In genomic region chr2:12451726-12452125, GRCh38 we compare ENCODE assay signal across 10 cellular contexts.
DNase-seq lines count a peak whose midpoint lies in the region; ATAC-seq, FAIRE-seq and TF ChIP-seq lines count a peak whose summit lies in the region.
"Had no signal": no experiment of that assay in that cellular context is flagged by ENCODE, and none has a peak within 500 bp of the region (broad histone marks: within the 10 kb centered on the region; RNA-seq: fewer than 3 reads in every experiment).

No MANE protein-coding gene starts in this region.

- peak overlapping the region; percentile 78 for H3K4ac ChIP-seq in IMR-90 (ENCODE audit: low read depth, low read length)

- FAIRE-seq in small intestine (lab: Jason Lieb, UNC) = no peak

- H3K9me3 ChIP-seq in IMR-90 (ENCODE audit: control insufficient read depth, insufficient read depth, low read length) (no peaks in the 10 kb centered on the region), small intestine (ENCODE audit: control insufficient read depth, low read depth) (no peaks in the 10 kb centered on the region)

- no peak for TF ChIP-seq RAD21 in IMR-90 (IDR thresholded peaks at IDR 0.05; ENCODE audit: low read length)

- TF ChIP-seq CTCF in IMR-90 (conservative IDR thresholded peaks at IDR 0.05; ENCODE audit: low read depth, low read length) = no peak
- TF ChIP-seq CTCF in GM10266 (IDR thresholded peaks at IDR 0.05; ENCODE audit: control insufficient read depth, insufficient read depth, low read depth, missing control alignments) = no peak

- BruUV-seq in IMR-90 (replicated peaks; lab: Mats Ljungman, UMichigan) = no TSS peak

- ATAC-seq in IMR-90 (ENCODE audit: low read depth) = peak; percentile 42

- no peaks in the 10 kb centered on the region for H3K79me1 ChIP-seq in IMR-90 (ENCODE audit: low read depth in 1 of 2, low read length in 2 of 2)

- H4K8ac ChIP-seq in IMR-90 (ENCODE audit: low read depth in 2 of 2, low read length in 2 of 2) = peak overlapping the region; percentile 94 to 95

- H3K4me3 Mint-ChIP-seq in T-helper 1 cell treated with Interleukin-12 subunit alpha and Interleukin-12 subunit beta and Interleukin-4 antibody, amounts not matched to agents 30 μg/mL and 1 μg/mL, for 36 hours = peak overlapping the region; percentile 58

- in situ Hi-C loops in IMR-90 (cut with MboI; ENCODE audit: low sequenced_read_pairs) = no loop called here

- intact Hi-C loops in IMR-90 (cut with micrococcal nuclease) = loop anchor here (10.0 kb wide), 2 partner anchors 127 to 277 kb away; no protein-coding TSS in a partner anchor

- peak overlapping the region; percentile 71 for H2AK5ac ChIP-seq in IMR-90 (ENCODE audit: low read depth, low read length)

- H3K27me3 ChIP-seq in IMR-90 (ENCODE audit: control insufficient read depth, insufficient read depth, low read length) (no peaks in the 10 kb centered on the region), small intestine (ENCODE audit: control insufficient read depth in 2 of 2, insufficient read depth in 2 of 2, low read length in 2 of 2) (no peaks in the 10 kb centered on the region)

- CTCF ChIA-PET in IMR-90 (lab: Yijun Ruan, JAX) = interaction anchor here (0.8 kb wide), 1 partner anchor 14 kb away, joined by 3 read pairs; no protein-coding TSS in a partner anchor

- H3K27ac ChIP-seq in IMR-90 (ENCODE audit: insufficient read depth, low read length) = peak overlapping the region; percentile 97
- H3K27ac ChIP-seq in small intestine (ENCODE audit: low read depth in 1 of 2, low read length in 1 of 2) = peak overlapping the region in 1 of 2 donors; percentile 62
- H3K27ac ChIP-seq: VCaP had no signal

- H2AFZ ChIP-seq in IMR-90 (replicated peaks; ENCODE audit: low read length, poor library complexity) = peak overlapping the region; percentile 5

- peak overlapping the region; percentile 99 for H2BK15ac ChIP-seq in IMR-90 (ENCODE audit: low read depth, low read length)

- no peaks in the 10 kb centered on the region for H3K9me3 Mint-ChIP-seq in T-helper 1 cell treated with Interleukin-12 subunit alpha and Interleukin-12 subunit beta and Interleukin-4 antibody, amounts not matched to agents 30 μg/mL and 1 μg/mL, for 36 hours

- H4K5ac ChIP-seq in IMR-90 (ENCODE audit: low read depth, low read length) = peak overlapping the region; percentile 97

- TF ChIP-seq POLR2A in IMR-90 (IDR thresholded peaks at IDR 0.05; ENCODE audit: low read depth, low read length) (no peak), erythroblast (IDR thresholded peaks at IDR 0.05; ENCODE audit: low read length) (peak; percentile 30)

- H3K27ac Mint-ChIP-seq in T-helper 1 cell treated with Interleukin-12 subunit alpha and Interleukin-12 subunit beta and Interleukin-4 antibody, amounts not matched to agents 30 μg/mL and 1 μg/mL, for 36 hours = peak overlapping the region; percentile 27

- H3K4me1 Mint-ChIP-seq in T-helper 1 cell treated with Interleukin-12 subunit alpha and Interleukin-12 subunit beta and Interleukin-4 antibody, amounts not matched to agents 30 μg/mL and 1 μg/mL, for 36 hours (ENCODE audit: low read depth) = peaks cover 23% of the 10 kb centered on the region

- H3K14ac ChIP-seq in IMR-90 (replicated peaks; ENCODE audit: low read depth, low read length) = peak overlapping the region; percentile 70

- H3K4me3 ChIP-seq in IMR-90 (ENCODE audit: insufficient read depth, low read depth, low read length) (peak overlapping the region; percentile 20; the same call in 1 of the 2 replicates), small intestine (ENCODE audit: low read depth in 1 of 2, low read length in 2 of 2) (no peak overlapping the region)

- peaks cover 6% of the 10 kb centered on the region; the same call in 1 of the 2 replicates for H3K9me1 ChIP-seq in IMR-90 (ENCODE audit: insufficient read depth, low read length)

- peak overlapping the region; percentile 99 for H2BK5ac ChIP-seq in IMR-90 (ENCODE audit: low read depth, low read length, poor library complexity, severe bottlenecking)

- dilution Hi-C loops in IMR-90 (cut with HindIII; ENCODE audit: low sequenced_read_pairs, unreplicated experiment) = no loop called here

- H3K18ac ChIP-seq in IMR-90 (ENCODE audit: low read depth, low read length) = peak overlapping the region; percentile 99

- POLR2A ChIA-PET in IMR-90 (lab: Charles Lee; ENCODE audit: unreplicated experiment) = no interaction called here

- no peaks in the 10 kb centered on the region for H4K20me1 ChIP-seq in IMR-90 (ENCODE audit: insufficient read depth, low read length)

- peak overlapping the region; percentile 81 for H3K56ac ChIP-seq in IMR-90 (ENCODE audit: extremely low read depth, insufficient read depth, low read length)

- no peak for DNase-seq in IMR-90
- DNase-seq in erythroblast (lab: John Stamatoyannopoulos, UW) = peak; percentile 78 to 92
- peak; percentile 43 for DNase-seq in small intestine
- DNase-seq in NCI-H2107 (lab: John Stamatoyannopoulos, UW) = no peak
- no peak for DNase-seq in DMS79 (lab: John Stamatoyannopoulos, UW)
- DNase-seq in GM10266 (ENCODE audit: extremely low spot score) = no peak
- DNase-seq: NCI-H2227 treated with DMSO at 0.1 percent for 48 hours, posterior cingulate gyrus had no signal

- no peaks in the 10 kb centered on the region for H3K27me3 Mint-ChIP-seq in T-helper 1 cell treated with Interleukin-12 subunit alpha and Interleukin-12 subunit beta and Interleukin-4 antibody, amounts not matched to agents 30 μg/mL and 1 μg/mL, for 36 hours (ENCODE audit: low read depth)

- WGBS in IMR-90 (ENCODE audit: extremely low coverage in 2 of 2, insufficient read length in 1 of 2), 2 experiments = no CpG with 5 or more reads among the region's 5 CpGs
- WGBS in small intestine, 3 donors = 4 to 20% (median 5%) methylated on average over 5 of the region's 5 CpGs

- H3K4me1 ChIP-seq in IMR-90 (ENCODE audit: control insufficient read depth, insufficient read depth, low read length) (peaks cover 19% of the 10 kb centered on the region), small intestine (ENCODE audit: control insufficient read depth in 2 of 2, insufficient read depth in 1 of 2, low read depth in 1 of 2, low read length in 1 of 2) (peaks cover 0 to under 1% of the 10 kb centered on the region in 2 donors)

- H2BK20ac ChIP-seq in IMR-90 (ENCODE audit: low read depth, low read length) = peak overlapping the region; percentile 92

- peaks cover 2% of the 10 kb centered on the region for H3K36me3 Mint-ChIP-seq in T-helper 1 cell treated with Interleukin-12 subunit alpha and Interleukin-12 subunit beta and Interleukin-4 antibody, amounts not matched to agents 30 μg/mL and 1 μg/mL, for 36 hours (ENCODE audit: low read depth)

- peak overlapping the region; percentile 90 for H4K91ac ChIP-seq in IMR-90 (ENCODE audit: insufficient read depth, low read depth, low read length)

- H3K36me3 ChIP-seq in IMR-90 (ENCODE audit: control insufficient read depth, insufficient read depth, low read length) (no peaks in the 10 kb centered on the region), small intestine (ENCODE audit: control insufficient read depth in 2 of 2, insufficient read depth in 2 of 2, low read length in 2 of 2) (no peaks in the 10 kb centered on the region)

- peak overlapping the region; percentile 94 for H3K4me2 ChIP-seq in IMR-90 (ENCODE audit: low read depth, low read length)

- peak overlapping the region; percentile 78 for H3K9ac ChIP-seq in IMR-90 (ENCODE audit: low read depth, low read length)

- H2BK120ac ChIP-seq in IMR-90 (ENCODE audit: low read depth, low read length) = peak overlapping the region; percentile 90

- H2AK9ac ChIP-seq in IMR-90 (replicated peaks; ENCODE audit: low read depth, low read length, poor library complexity) = peak overlapping the region; percentile 44

- H3K23ac ChIP-seq in IMR-90 (ENCODE audit: low read depth, low read length) = peak overlapping the region; percentile 44; the same call in 1 of the 2 replicates

TF ChIP-seq in IMR-90, 13 proteins besides CTCF, POLR2A, EP300 and RAD21:
- TF ChIP-seq MAZ (IDR thresholded peaks at IDR 0.05; ENCODE audit: borderline replicate concordance, low read depth, low read length) = no peak
- no peak for TF ChIP-seq MAFK (IDR thresholded peaks at IDR 0.05; ENCODE audit: low read depth, low read length)
- TF ChIP-seq BHLHE40 (IDR thresholded peaks at IDR 0.05; ENCODE audit: low read depth, low read length) = no peak
- TF ChIP-seq SMC3 (IDR thresholded peaks at IDR 0.05; ENCODE audit: low read depth, low read length) = no peak
- TF ChIP-seq USF2 (IDR thresholded peaks at IDR 0.05; ENCODE audit: low read depth, low read length) = no peak
- no peak for TF ChIP-seq CEBPB (IDR thresholded peaks at IDR 0.05; ENCODE audit: low read depth, low read length)
TF ChIP-seq in IMR-90: peak in this region for 0.

Comparison
In these comparisons a context has a peak if more than half of its experiments do, and no peak if none do; other contexts are left out.
1. DNase-seq: peak in erythroblast (2 of 2) and small intestine (single experiment); none in IMR-90 (single experiment), NCI-H2107 (single experiment), DMS79 (single experiment) and GM10266 (single experiment).